ENCODE assay signal across 21 cellular contexts in genomic region chr17:71780596-71780995, GRCh38.
A peak's percentile ranks its signal among the peaks of the same experiment; 100 is the strongest.
DNase-seq lines count a peak whose midpoint lies in the region; TF ChIP-seq lines count a peak whose summit lies in the region.
"Had no signal": no experiment of that assay in that cellular context is flagged by ENCODE, and none has a peak within 500 bp of the region (broad histone marks: within the 10 kb centered on the region; RNA-seq: fewer than 3 reads in every experiment).

No MANE protein-coding gene starts in this region.

- TF ChIP-seq CTCF in mammary epithelial cell (conservative IDR thresholded peaks at IDR 0.05 in 1 of 2, IDR thresholded peaks at IDR 0.05 in 1 of 2; ENCODE audit: extremely low read depth in 1 of 2, insufficient read depth in 1 of 2, low read depth in 1 of 2, low read length in 2 of 2) = no peak
- TF ChIP-seq CTCF in breast epithelium (IDR thresholded peaks at IDR 0.05) = no peak
- no peak for TF ChIP-seq CTCF in HEK293 (tag by site-specific recombination; IDR thresholded peaks at IDR 0.05)

- CTCF ChIA-PET in mammary epithelial cell (lab: Charles Lee; ENCODE audit: low non-redundant PET) (no interaction called here), HEK293 (lab: Yijun Ruan, JAX) (interaction anchor here (0.6 to 1.6 kb wide), 2 partner anchors 15 to 585 kb away, joined by 3 to 5 read pairs; no protein-coding TSS in a partner anchor)

- H3K4me2 ChIP-seq in mammary epithelial cell (ENCODE audit: insufficient read depth, low read depth, low read length) (no peak overlapping the region), trophoblast cell (ENCODE audit: low read length) (no peak overlapping the region)
- H3K4me2 ChIP-seq: BLaER1 had no signal

- intact Hi-C loops in mammary epithelial cell (cut with micrococcal nuclease) (no loop called here), breast epithelium (cut with DNase I; ENCODE audit: low total_unique reads) (no loop called here)

- H2BK5ac ChIP-seq in trophoblast cell (ENCODE audit: low read depth, low read length, poor library complexity) = no peak overlapping the region

- H2AK5ac ChIP-seq in trophoblast cell (ENCODE audit: low read length) = no peak overlapping the region

- H3K4me1 ChIP-seq in mammary epithelial cell (ENCODE audit: insufficient read depth, low read length) (no peaks in the 10 kb centered on the region), breast epithelium (no peaks in the 10 kb centered on the region), HEK293 (ENCODE audit: control insufficient read depth, insufficient read depth, low read length) (no peaks in the 10 kb centered on the region), trophoblast cell (ENCODE audit: control insufficient read depth in 1 of 2, insufficient read depth in 2 of 2, low read length in 2 of 2) (no peaks in the 10 kb centered on the region)
- H3K4me1 ChIP-seq: BE2C, BLaER1 had no signal

- peak overlapping the region; percentile 1 for H2AFZ ChIP-seq in mammary epithelial cell (ENCODE audit: low read depth, low read length)
- H2AFZ ChIP-seq in trophoblast cell (ENCODE audit: insufficient read depth, low read length, poor library complexity) = no peak overlapping the region

- H4K8ac ChIP-seq in trophoblast cell (ENCODE audit: low read depth, low read length) = no peak overlapping the region

- no TSS peak for BruUV-seq in mammary epithelial cell (replicated peaks; lab: Mats Ljungman, UMichigan)

- in situ Hi-C loops in mammary epithelial cell (cut with MboI; ENCODE audit: low sequenced_read_pairs in 2 of 2) = no loop called here

- H3K27ac ChIP-seq in mammary epithelial cell (ENCODE audit: insufficient read depth, low read depth, low read length) (no peak overlapping the region), breast epithelium (no peak overlapping the region), HEK293 (ENCODE audit: extremely low read depth, low read depth, low read length) (no peak overlapping the region), trophoblast cell (ENCODE audit: low read depth, low read length) (no peak overlapping the region)
- H3K27ac ChIP-seq: BLaER1 had no signal

- H4K91ac ChIP-seq in trophoblast cell (ENCODE audit: low read depth, low read length) = no peak overlapping the region

- no peak overlapping the region for H3K4ac ChIP-seq in trophoblast cell (ENCODE audit: low read depth, low read length)

- H3K36me3 ChIP-seq in mammary epithelial cell (ENCODE audit: insufficient read depth, low read length) = no peaks in the 10 kb centered on the region
- no peaks in the 10 kb centered on the region for H3K36me3 ChIP-seq in breast epithelium
- no peaks in the 10 kb centered on the region for H3K36me3 ChIP-seq in HEK293 (ENCODE audit: control insufficient read depth in 2 of 2, insufficient read depth in 1 of 2, low read length in 2 of 2)
- no peaks in the 10 kb centered on the region for H3K36me3 ChIP-seq in trophoblast cell (ENCODE audit: control insufficient read depth in 1 of 2, insufficient read depth in 2 of 2, low read length in 2 of 2)
- H3K36me3 ChIP-seq: BE2C, BLaER1 had no signal

- no peak overlapping the region for H4K12ac ChIP-seq in trophoblast cell (ENCODE audit: low read depth, low read length)

- H3K23ac ChIP-seq in trophoblast cell (ENCODE audit: low read length) = peak overlapping the region; percentile 66

- H3K4me3 ChIP-seq in mammary epithelial cell (replicated peaks in 1 of 3; ENCODE audit: insufficient read depth in 1 of 3, low read depth in 2 of 3, low read length in 3 of 3) (no peak overlapping the region), breast epithelium (no peak overlapping the region), HEK293 (ENCODE audit: low read depth, low read length) (no peak overlapping the region), trophoblast cell (ENCODE audit: low read depth, low read length) (no peak overlapping the region)
- H3K4me3 ChIP-seq: BLaER1, GM12878 had no signal

- no peak for TF ChIP-seq POLR2A in breast epithelium (IDR thresholded peaks at IDR 0.05)

- H3K79me1 ChIP-seq in trophoblast cell (ENCODE audit: low read length) = no peaks in the 10 kb centered on the region

- no peak for DNase-seq in mammary epithelial cell
- DNase-seq in breast epithelium (ENCODE audit: low spot score in 2 of 2) = no peak
- DNase-seq in trophoblast cell = no peak
- DNase-seq in SHP77 (lab: John Stamatoyannopoulos, UW) = no peak
- DNase-seq: 8988T; ACHN; BE2C; C1 segment of cervical spinal cord; CD4-positive, alpha-beta memory T cell; CD4-positive, CD25-positive, alpha-beta regulatory T cell; CD8-positive, alpha-beta memory T cell; COR-L47; DMS153; DMS53; DMS79; DND-41; EL; GDM1 had no signal

- no peak overlapping the region for H2BK12ac ChIP-seq in trophoblast cell (ENCODE audit: low read length)

- no peak overlapping the region for H3K9ac ChIP-seq in mammary epithelial cell (ENCODE audit: insufficient read depth, low read length)
- H3K9ac ChIP-seq in trophoblast cell (ENCODE audit: low read length) = no peak overlapping the region
- H3K9ac ChIP-seq: BLaER1 had no signal

- no peaks in the 10 kb centered on the region for H4K20me1 ChIP-seq in mammary epithelial cell (ENCODE audit: insufficient read depth, low read length)
- H4K20me1 ChIP-seq: BLaER1 had no signal

- no peak overlapping the region for H3K18ac ChIP-seq in trophoblast cell (ENCODE audit: low read length)

- dilution Hi-C loops in mammary epithelial cell (cut with HindIII; ENCODE audit: low sequenced_read_pairs) = no loop called here

- H3K79me2 ChIP-seq in mammary epithelial cell (ENCODE audit: insufficient read depth, low read length) (no peaks in the 10 kb centered on the region), trophoblast cell (ENCODE audit: control insufficient read depth, insufficient read depth, low read length, poor library complexity) (no peaks in the 10 kb centered on the region)

- H3K27me3 ChIP-seq in mammary epithelial cell (ENCODE audit: insufficient read depth, low read length) (no peaks in the 10 kb centered on the region), breast epithelium (no peaks in the 10 kb centered on the region), trophoblast cell (ENCODE audit: insufficient read depth, low read length) (no peaks in the 10 kb centered on the region)
- H3K27me3 ChIP-seq: BE2C, BLaER1 had no signal

- no peak overlapping the region for H2BK120ac ChIP-seq in trophoblast cell (ENCODE audit: insufficient read depth, low read length, poor library complexity)

- POLR2A ChIA-PET in HEK293 (lab: Yijun Ruan, JAX) = no interaction called here

- no peak overlapping the region for H3K14ac ChIP-seq in trophoblast cell (ENCODE audit: low read length)

- H3K9me3 ChIP-seq in mammary epithelial cell (replicated peaks; ENCODE audit: insufficient read depth, low read length) (no peaks in the 10 kb centered on the region), breast epithelium (no peaks in the 10 kb centered on the region), HEK293 (ENCODE audit: control insufficient read depth, insufficient read depth, low read depth, low read length) (no peaks in the 10 kb centered on the region), trophoblast cell (ENCODE audit: insufficient read depth, low read depth, low read length) (no peaks in the 10 kb centered on the region)
- H3K9me3 ChIP-seq: BE2C, BLaER1 had no signal

TF ChIP-seq in HEK293, 187 proteins besides CTCF, POLR2A, EP300 and RAD21:
- TF ChIP-seq SCRT2 (tag by site-specific recombination; IDR thresholded peaks at IDR 0.05) (peak; percentile 70), ZFP37 (tag by site-specific recombination; IDR thresholded peaks at IDR 0.05) (no peak), ATF2 (tag by site-specific recombination; IDR thresholded peaks at IDR 0.05; ENCODE audit: low read depth) (peak; percentile 74), ZBTB49 (tag by site-specific recombination; IDR thresholded peaks at IDR 0.05; ENCODE audit: low read depth) (no peak)
